Comparison of ENCODE assay signal across 8 cellular contexts in genomic region chr4:106329027-106329618, GRCh38. TPM values are rescaled to one million over a fixed set of nuclear protein-coding genes. Genes with fewer than 3 reads are reported as not detected.
DNase-seq lines count a peak whose midpoint lies in the region; ATAC-seq and TF ChIP-seq lines count a peak whose summit lies in the region.

No MANE protein-coding gene starts in this region.

- no peak overlapping the region for H3K27ac ChIP-seq in prostate gland

- ATAC-seq in GM19438 (IDR thresholded peaks at IDR 0.05; ENCODE audit: low read depth, unreplicated experiment): peak; percentile 94
- peak; percentile 85 for ATAC-seq in HG03442 (IDR thresholded peaks at IDR 0.05; ENCODE audit: unreplicated experiment)
- peak; percentile 48 for ATAC-seq in esophagus mucosa
- ATAC-seq in GM21737 (IDR thresholded peaks at IDR 0.05; ENCODE audit: unreplicated experiment): no peak

- in situ Hi-C loops in SK-MEL-5 (cut with HindIII; ENCODE audit: low pct_unique_long_range_greater_than_20kb, low sequenced_read_pairs): no loop called here

- no peak overlapping the region for H3K4me3 ChIP-seq in prostate gland

- DNase-seq in EH (ENCODE audit: low read depth): peak; percentile 55
- peak; percentile 56 for DNase-seq in SK-MEL-5 (ENCODE audit: low read depth, low spot score)
- DNase-seq in prostate gland (ENCODE audit: low spot score): no peak
- no peak for DNase-seq in T1000 (lab: John Stamatoyannopoulos, UW)

- no peaks in the 10 kb centered on the region for H3K9me3 ChIP-seq in prostate gland

- peaks cover 0 to 3% of the 10 kb centered on the region in 2 donors for H3K36me3 ChIP-seq in prostate gland

- intact Hi-C loops in prostate gland (cut with DNase I): no loop called here

- no peaks in the 10 kb centered on the region for H3K27me3 ChIP-seq in prostate gland (replicated peaks; ENCODE audit: insufficient read depth)

- 16% methylated on average over 1 of the region's 1 CpG for WGBS in prostate gland

- TF ChIP-seq CTCF in prostate gland (IDR thresholded peaks at IDR 0.05): peak in 3 of 4 experiments; percentile 15 to 49 (median 19)

- no peak for TF ChIP-seq POLR2A in prostate gland (IDR thresholded peaks at IDR 0.05)

- no peaks in the 10 kb centered on the region for H3K4me1 ChIP-seq in prostate gland (replicated peaks)

RNA-seq across cellular contexts. Expression of gene AIMP1, which starts 12.8 kb away (rescaled TPM):
- 35.5 and 39.9 TPM in 2 replicates for total RNA-seq in SK-MEL-5 (2014; rRNA removed; shearing (Covaris generic))
- polyA plus RNA-seq in SK-MEL-5 (2015; cell fraction: cytosol; rRNA removed): 19.3 and 20.0 TPM in 2 replicates
- polyA plus RNA-seq in SK-MEL-5 (2015; cell fraction: nucleus; rRNA removed): 24.0 and 30.0 TPM in 2 replicates
- total RNA-seq in esophagus mucosa: 32.8 TPM
- 10 to 100 TPM; 20.5 to 32.4 TPM for total RNA-seq in prostate gland

RNA-seq across cellular contexts. Expression of gene TBCK, which starts 13.1 kb away (rescaled TPM):
- total RNA-seq in SK-MEL-5 (2014; rRNA removed; shearing (Covaris generic)): 20.1 and 22.1 TPM in 2 replicates
- 6.7 and 8.9 TPM in 2 replicates for polyA plus RNA-seq in SK-MEL-5 (2015; cell fraction: cytosol; rRNA removed)
- 55.7 and 60.2 TPM in 2 replicates for polyA plus RNA-seq in SK-MEL-5 (2015; cell fraction: nucleus; rRNA removed)
- total RNA-seq in esophagus mucosa: 21.6 TPM
- total RNA-seq in prostate gland: 10 to 100 TPM; 29.8 to 32.3 TPM

RNA-seq across cellular contexts. Expression of gene GIMD1, which starts 39.5 kb away (rescaled TPM):
- total RNA-seq in SK-MEL-5 (2014; rRNA removed; shearing (Covaris generic)): not detected in 2 replicates
- polyA plus RNA-seq in SK-MEL-5 (2015; cell fraction: cytosol; rRNA removed): not detected in 2 replicates
- polyA plus RNA-seq in SK-MEL-5 (2015; cell fraction: nucleus; rRNA removed): not detected in 2 replicates
- total RNA-seq in esophagus mucosa (not detected), prostate gland (not detected)

Comparison
In these comparisons a context has a peak if more than half of its experiments do, and no peak if none do; other contexts are left out.
1. DNase-seq: peak in EH (single experiment) and SK-MEL-5 (single experiment); none in prostate gland (single experiment) and T1000 (single experiment).